15 cellular contexts compared by ENCODE assay signal in the genomic region with DNA sequence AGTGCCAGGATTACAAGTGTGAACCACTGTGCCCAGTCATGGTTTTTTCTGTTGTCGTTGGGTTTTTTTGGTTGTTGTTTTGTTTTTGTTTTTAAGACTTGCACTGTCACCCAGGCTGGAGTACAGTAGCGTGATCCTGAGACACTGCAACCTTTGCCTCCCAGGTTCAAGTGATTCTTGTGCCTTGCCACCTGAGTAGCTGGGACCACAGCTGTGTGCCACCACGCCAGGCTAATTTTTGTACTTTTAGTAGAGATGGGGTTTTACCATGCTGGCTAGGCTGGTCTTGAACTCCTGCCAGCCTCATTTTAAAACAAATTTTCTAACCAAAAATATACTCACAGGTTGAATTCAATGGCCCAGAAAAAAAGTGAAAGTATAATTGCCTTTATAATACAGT.
"Had no signal": no experiment of that assay in that cellular context is flagged by ENCODE, and none has a peak within 500 bp of the region (broad histone marks: within the 10 kb centered on the region; RNA-seq: fewer than 3 reads in every experiment).

No MANE protein-coding gene starts in this region.

- H3K27ac ChIP-seq: ascending aorta, esophagus squamous epithelium, foreskin keratinocyte, lower lobe of right lung, ovary, tibial artery, vagina, WERI-Rb-1 had no signal

- H3K9me3 ChIP-seq: ascending aorta, esophagus squamous epithelium, lower lobe of right lung, ovary, tibial artery, vagina had no signal

- H3K27me3 ChIP-seq: ascending aorta, foreskin keratinocyte, ovary, tibial artery, vagina had no signal

- H3K36me3 ChIP-seq: ascending aorta, esophagus squamous epithelium, lower lobe of right lung, ovary, tibial artery, vagina, WERI-Rb-1 had no signal

- H3K4me3 ChIP-seq: ascending aorta, esophagus squamous epithelium, lower lobe of right lung, ovary, tibial artery, vagina had no signal

- H3K4me1 ChIP-seq: ascending aorta, foreskin keratinocyte, lower lobe of right lung, tibial artery, vagina had no signal

- DNase-seq: activated CD4-positive, alpha-beta T cell treated with anti-CD3 and anti-CD28 coated beads for 4 hours; activated CD8-positive, alpha-beta memory T cell treated with anti-CD3 and anti-CD28 coated beads, Interleukin-2, amount 50 U/mL, for 48 hours; activated CD8-positive, alpha-beta T cell treated with anti-CD3 and anti-CD28 coated beads, Interleukin-2, amount 10 ng/mL, durations not matched to agents 7 days and 5 days; activated naive CD4-positive, alpha-beta T cell treated with Interleukin-2 at 50 U/mL for 16 hours; activated naive CD8-positive, alpha-beta T cell treated with anti-CD3 and anti-CD28 coated beads, Interleukin-2, amount 50 U/mL, for 24 hours; esophagus squamous epithelium; foreskin keratinocyte; left cardiac atrium; lower lobe of right lung; ovary; stimulated activated CD4-positive, alpha-beta T cell treated with anti-CD3 and anti-CD28 coated beads, Interleukin-4, amount 100 ng/mL, for 4 hours; tibial artery; WERI-Rb-1 had no signal

- ATAC-seq: activated CD8-positive, alpha-beta T cell treated with anti-CD3 and anti-CD28 coated beads, Interleukin-2, amount 10 ng/mL, durations not matched to agents 7 days and 5 days; activated naive CD8-positive, alpha-beta T cell treated with anti-CD3 and anti-CD28 coated beads, Interleukin-2, amount 50 U/mL, for 24 hours; foreskin keratinocyte; left cardiac atrium; lower lobe of right lung had no signal
